6 cellular contexts compared by ENCODE assay signal in the genomic region with DNA sequence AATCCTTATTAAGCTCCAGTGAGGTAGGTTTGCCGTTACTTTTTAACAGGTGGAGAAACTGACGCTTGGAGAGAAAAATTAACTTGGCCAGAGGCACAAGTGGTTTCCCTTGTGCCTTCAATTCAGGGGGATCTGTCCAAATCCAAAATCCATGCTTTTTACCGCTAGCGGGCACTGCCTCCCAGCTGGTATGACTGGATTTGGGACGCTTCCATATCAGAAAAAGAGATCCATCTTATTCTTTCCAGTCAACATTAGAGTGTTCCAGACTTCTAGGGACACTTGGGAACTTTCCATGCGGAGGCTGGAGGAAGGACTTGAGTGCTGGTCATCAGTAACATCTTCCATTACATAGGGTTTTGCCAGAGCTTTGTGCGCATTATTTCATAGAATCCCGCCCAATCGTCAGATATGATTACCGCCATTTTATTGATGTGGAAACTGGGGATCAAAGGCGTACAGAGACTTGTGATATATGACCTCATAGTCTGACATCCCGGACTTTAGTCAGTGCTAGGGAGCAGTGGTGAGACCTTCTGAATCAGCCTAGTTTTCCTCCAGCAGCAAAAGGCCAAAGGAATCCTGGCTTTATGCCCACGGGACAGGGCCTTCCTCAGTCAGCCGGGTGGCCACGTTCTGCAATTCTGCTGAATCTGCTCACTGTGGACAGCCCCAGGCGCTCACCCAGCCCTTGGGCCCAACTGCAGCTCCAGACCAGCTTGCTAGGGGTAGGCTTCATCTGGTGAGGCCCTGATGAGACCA. TPM values are rescaled to one million over a fixed set of nuclear protein-coding genes. Genes with fewer than 3 reads are reported as not detected.
DNase-seq lines count a peak whose midpoint lies in the region; ATAC-seq and TF ChIP-seq lines count a peak whose summit lies in the region.

No MANE protein-coding gene starts in this region.

- CTCF ChIA-PET in activated CD4-positive, alpha-beta T cell treated with anti-CD3 and anti-CD28 coated beads, Interleukin-2, amount 10 ng/mL, durations not matched to agents 7 days and 5 days (lab: Charles Lee), result interaction anchor here (0.7 to 2.2 kb wide), 8 partner anchors 17 to 117 kb away, joined by 3 to 7 read pairs (median 3); partner anchors contain the start of gene NDFIP1

- H3K4me1 ChIP-seq in fibroblast of lung (ENCODE audit: control insufficient read depth, extremely low read depth, insufficient read depth, low read length), result peaks cover 10% of the 10 kb centered on the region

- peaks cover 82% of the 10 kb centered on the region for H3K4me1 Mint-ChIP-seq in activated CD4-positive, alpha-beta T cell treated with anti-CD3 and anti-CD28 coated beads, Interleukin-2, amount 10 ng/mL, durations not matched to agents 7 days and 5 days
- H3K4me1 Mint-ChIP-seq in stimulated activated naive CD8-positive, alpha-beta T cell treated with anti-CD3 and anti-CD28 coated beads, Interleukin-15, Interleukin-2, amounts not matched to agents 100 ng/mL and 50 ng/mL, for 24 hours (ENCODE audit: low read depth), result peaks cover 88% of the 10 kb centered on the region

- H3K9me3 ChIP-seq in fibroblast of lung (ENCODE audit: control insufficient read depth, insufficient read depth, low read depth, low read length), result no peaks in the 10 kb centered on the region

- no peak for ATAC-seq in GM21737 (IDR thresholded peaks at IDR 0.05; ENCODE audit: unreplicated experiment)

- peak overlapping the region; percentile 82 for H3K4me3 Mint-ChIP-seq in activated CD4-positive, alpha-beta T cell treated with anti-CD3 and anti-CD28 coated beads, Interleukin-2, amount 10 ng/mL, durations not matched to agents 7 days and 5 days
- peak overlapping the region; percentile 87 for H3K4me3 Mint-ChIP-seq in stimulated activated naive CD8-positive, alpha-beta T cell treated with anti-CD3 and anti-CD28 coated beads, Interleukin-15, Interleukin-2, amounts not matched to agents 100 ng/mL and 50 ng/mL, for 24 hours

- no peak overlapping the region for H3K4me3 ChIP-seq in fibroblast of lung (replicated peaks in 1 of 4; ENCODE audit: control extremely low read depth in 1 of 4, insufficient read depth in 1 of 4, low read depth in 3 of 4, low read length in 4 of 4)

- peaks cover 2% of the 10 kb centered on the region for H3K27me3 ChIP-seq in fibroblast of lung (ENCODE audit: control insufficient read depth, insufficient read depth, low read length)

- peak overlapping the region; percentile 96 for H3K27ac Mint-ChIP-seq in activated CD4-positive, alpha-beta T cell treated with anti-CD3 and anti-CD28 coated beads, Interleukin-2, amount 10 ng/mL, durations not matched to agents 7 days and 5 days
- H3K27ac Mint-ChIP-seq in stimulated activated naive CD8-positive, alpha-beta T cell treated with anti-CD3 and anti-CD28 coated beads, Interleukin-15, Interleukin-2, amounts not matched to agents 100 ng/mL and 50 ng/mL, for 24 hours, result peak overlapping the region; percentile 95

- no peak overlapping the region for H3K27ac ChIP-seq in fibroblast of lung (ENCODE audit: insufficient read depth, low read length)

- no peak for DNase-seq in activated CD4-positive, alpha-beta T cell treated with anti-CD3 and anti-CD28 coated beads, Interleukin-2, amount 10 ng/mL, durations not matched to agents 7 days and 5 days
- no peak for DNase-seq in activated CD4-positive, alpha-beta T cell treated with anti-CD3 and anti-CD28 coated beads, Interleukin-2, amount 50 U/mL, for 1 hour
- DNase-seq in fibroblast of lung (ENCODE audit: low read depth in 2 of 2), result peak; percentile 46 to 54
- DNase-seq in NCI-H146 (lab: John Stamatoyannopoulos, UW), result no peak

- H3K79me2 ChIP-seq in fibroblast of lung (ENCODE audit: control insufficient read depth, insufficient read depth, low read length), result no peaks in the 10 kb centered on the region

- POLR2A ChIA-PET in activated CD4-positive, alpha-beta T cell treated with anti-CD3 and anti-CD28 coated beads, Interleukin-2, amount 10 ng/mL, durations not matched to agents 7 days and 5 days (lab: Charles Lee), result no interaction called here

- no peak overlapping the region for H3K9ac ChIP-seq in fibroblast of lung (ENCODE audit: insufficient read depth, low read length)

- no peak overlapping the region for H3K4me2 ChIP-seq in fibroblast of lung (ENCODE audit: extremely low read depth, insufficient read depth, low read length)

- H3K9me3 Mint-ChIP-seq in activated CD4-positive, alpha-beta T cell treated with anti-CD3 and anti-CD28 coated beads, Interleukin-2, amount 10 ng/mL, durations not matched to agents 7 days and 5 days, result peaks cover 6% of the 10 kb centered on the region
- H3K9me3 Mint-ChIP-seq in stimulated activated naive CD8-positive, alpha-beta T cell treated with anti-CD3 and anti-CD28 coated beads, Interleukin-15, Interleukin-2, amounts not matched to agents 100 ng/mL and 50 ng/mL, for 24 hours, result no peaks in the 10 kb centered on the region

- H4K20me1 ChIP-seq in fibroblast of lung (ENCODE audit: control insufficient read depth, extremely low read depth, insufficient read depth, low read length), result no peaks in the 10 kb centered on the region

- H2AFZ ChIP-seq in fibroblast of lung (ENCODE audit: low read length), result peak overlapping the region; percentile 28

- H3K27me3 Mint-ChIP-seq in activated CD4-positive, alpha-beta T cell treated with anti-CD3 and anti-CD28 coated beads, Interleukin-2, amount 10 ng/mL, durations not matched to agents 7 days and 5 days, result no peaks in the 10 kb centered on the region
- no peaks in the 10 kb centered on the region for H3K27me3 Mint-ChIP-seq in stimulated activated naive CD8-positive, alpha-beta T cell treated with anti-CD3 and anti-CD28 coated beads, Interleukin-15, Interleukin-2, amounts not matched to agents 100 ng/mL and 50 ng/mL, for 24 hours

- no peak for TF ChIP-seq CTCF in fibroblast of lung (conservative IDR thresholded peaks at IDR 0.05 in 1 of 2, IDR thresholded peaks at IDR 0.05 in 1 of 2; ENCODE audit: low read depth in 1 of 2, low read length in 2 of 2)

- H3K36me3 Mint-ChIP-seq in activated CD4-positive, alpha-beta T cell treated with anti-CD3 and anti-CD28 coated beads, Interleukin-2, amount 10 ng/mL, durations not matched to agents 7 days and 5 days (ENCODE audit: low read depth), result peaks cover 17% of the 10 kb centered on the region
- peaks cover 15% of the 10 kb centered on the region for H3K36me3 Mint-ChIP-seq in stimulated activated naive CD8-positive, alpha-beta T cell treated with anti-CD3 and anti-CD28 coated beads, Interleukin-15, Interleukin-2, amounts not matched to agents 100 ng/mL and 50 ng/mL, for 24 hours (ENCODE audit: low read depth)

- H3K36me3 ChIP-seq in fibroblast of lung (ENCODE audit: control insufficient read depth, insufficient read depth, low read length), result peaks cover 5% of the 10 kb centered on the region

RNA-seq across cellular contexts. Expression of gene GNPDA1, which starts 1.1 kb away (rescaled TPM):
- total RNA-seq in activated CD4-positive, alpha-beta T cell treated with anti-CD3 and anti-CD28 coated beads, Interleukin-2, amount 10 ng/mL, durations not matched to agents 7 days and 5 days, result 10 to 100 TPM; 34.4 to 36.1 TPM
- total RNA-seq in fibroblast of lung, result 64.2 and 97.8 TPM in 2 replicates
- polyA plus RNA-seq in fibroblast of lung, result 30.0 and 40.6 TPM in 2 replicates
- polyA plus RNA-seq in fibroblast of lung (2012), result 40.8 and 61.6 TPM in 2 replicates
- 51.8 and 62.3 TPM in 2 replicates for polyA minus RNA-seq in fibroblast of lung (ENCODE audit: low replicate concordance)

RNA-seq across cellular contexts. Expression of gene RNF14, which starts 45.0 kb away (rescaled TPM):
- 10 to 100 TPM; 28.8 to 33.7 TPM for total RNA-seq in activated CD4-positive, alpha-beta T cell treated with anti-CD3 and anti-CD28 coated beads, Interleukin-2, amount 10 ng/mL, durations not matched to agents 7 days and 5 days
- 49.1 and 62.9 TPM in 2 replicates for total RNA-seq in fibroblast of lung
- 53.1 and 65.3 TPM in 2 replicates for polyA plus RNA-seq in fibroblast of lung
- polyA plus RNA-seq in fibroblast of lung (2012), result 51.9 and 63.9 TPM in 2 replicates
- 62.5 and 74.9 TPM in 2 replicates for polyA minus RNA-seq in fibroblast of lung (ENCODE audit: low replicate concordance)

RNA-seq across cellular contexts. Expression of gene PCDH12, which starts 55.9 kb away (rescaled TPM):
- under 1 TPM; 0.73 to 0.82 TPM for total RNA-seq in activated CD4-positive, alpha-beta T cell treated with anti-CD3 and anti-CD28 coated beads, Interleukin-2, amount 10 ng/mL, durations not matched to agents 7 days and 5 days
- total RNA-seq in fibroblast of lung, result under 0.01 TPM in 1 of 2 replicates, not detected in the other
- 0.01 and 0.02 TPM in 2 replicates for polyA plus RNA-seq in fibroblast of lung
- polyA plus RNA-seq in fibroblast of lung (2012), result 0.03 and 0.05 TPM in 2 replicates
- 0.24 TPM in 1 of 2 replicates, not detected in the other for polyA minus RNA-seq in fibroblast of lung (ENCODE audit: low replicate concordance)

Comparison
In these comparisons a context has a peak if more than half of its experiments do, and no peak if none do; other contexts are left out.
1. DNase-seq: peak in fibroblast of lung (2 of 2); none in activated CD4-positive, alpha-beta T cell treated with anti-CD3 and anti-CD28 coated beads, Interleukin-2, amount 10 ng/mL, durations not matched to agents 7 days and 5 days (single experiment), activated CD4-positive, alpha-beta T cell treated with anti-CD3 and anti-CD28 coated beads, Interleukin-2, amount 50 U/mL, for 1 hour (single experiment) and NCI-H146 (single experiment).